Comparison of ENCODE assay signal across 9 cellular contexts in the genomic region with DNA sequence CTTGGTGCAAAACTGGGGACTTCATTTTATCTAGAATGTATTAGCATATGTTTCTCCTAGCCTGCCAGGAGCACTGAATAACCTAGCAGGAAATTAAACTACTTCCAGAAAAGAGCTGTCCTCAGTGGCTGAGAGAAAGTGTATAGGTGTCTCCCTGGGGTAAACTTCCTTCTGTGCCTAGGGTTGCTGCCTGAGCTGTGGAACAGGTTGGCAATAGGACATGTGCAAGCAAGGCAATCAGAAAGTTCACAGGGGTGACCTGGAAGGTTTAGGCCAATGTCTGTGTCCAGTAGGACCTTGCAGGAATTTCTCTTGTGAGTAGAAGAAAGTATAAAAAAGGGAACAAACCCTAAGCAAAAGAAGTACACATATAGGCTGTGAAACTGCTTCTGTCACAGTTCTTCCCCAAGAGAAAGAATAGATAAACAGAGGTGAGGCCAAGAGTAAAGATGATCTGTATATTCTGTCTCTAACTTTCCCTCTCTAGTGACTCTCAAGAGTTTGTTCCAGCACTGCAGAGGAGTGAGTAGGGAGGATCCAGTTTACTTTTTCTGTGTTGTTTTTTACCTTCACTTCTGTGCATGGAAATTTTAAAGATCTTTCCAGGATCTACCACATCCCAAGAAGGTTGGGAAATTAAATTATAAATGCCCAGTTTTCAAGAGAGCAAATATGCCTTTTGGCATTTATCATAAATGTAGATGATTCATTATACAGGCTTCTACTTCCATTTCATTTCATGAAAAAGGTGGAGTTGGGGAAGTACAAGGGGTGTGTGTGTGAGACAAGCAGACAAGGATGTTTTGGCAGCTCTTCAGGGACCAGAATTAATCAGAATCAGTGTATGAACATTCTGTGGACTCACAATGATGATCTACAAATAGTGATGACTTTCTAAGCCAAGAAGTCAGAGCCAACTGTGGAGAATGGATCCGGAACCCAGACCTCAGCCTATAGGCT.
DNase-seq lines count a peak whose midpoint lies in the region; ATAC-seq and TF ChIP-seq lines count a peak whose summit lies in the region.
"Had no signal": no experiment of that assay in that cellular context is flagged by ENCODE, and none has a peak within 500 bp of the region (broad histone marks: within the 10 kb centered on the region; RNA-seq: fewer than 3 reads in every experiment).

No MANE protein-coding gene starts in this region.

- H3K79me2 ChIP-seq in H9 (ENCODE audit: insufficient read depth, low read length), result peaks cover 6% of the 10 kb centered on the region; the same call in 1 of the 2 replicates

- H3K4ac ChIP-seq in H9 (ENCODE audit: low read depth, low read length), result no peak overlapping the region

- H4K8ac ChIP-seq in H9 (replicated peaks; ENCODE audit: insufficient read length, low read depth, low read length), result no peak overlapping the region

- H2AFZ ChIP-seq in H9 (ENCODE audit: low read length), result no peak overlapping the region

- H3K56ac ChIP-seq in H9 (ENCODE audit: insufficient read length, low read depth, low read length), result no peak overlapping the region

- H2BK5ac ChIP-seq in H9 (ENCODE audit: insufficient read length, low read length), result no peak overlapping the region

- H3K36me3 Mint-ChIP-seq in H9 (ENCODE audit: insufficient read depth in 1 of 3, low read depth in 3 of 3), result peaks cover 5 to 16% (median 10%) of the 10 kb centered on the region in 3 experiments; a peak in 5 of 7 replicates
- peaks cover 21% of the 10 kb centered on the region for H3K36me3 Mint-ChIP-seq in activated naive CD8-positive, alpha-beta T cell treated with anti-CD3 and anti-CD28 coated beads for 36 hours

- H3K4me1 Mint-ChIP-seq in H9, result peaks cover 35% of the 10 kb centered on the region in 2 experiments
- H3K4me1 Mint-ChIP-seq in activated naive CD8-positive, alpha-beta T cell treated with anti-CD3 and anti-CD28 coated beads for 36 hours, result peaks cover 85% of the 10 kb centered on the region

- no peak overlapping the region for H3K27ac ChIP-seq in H9 (ENCODE audit: insufficient read length, low read depth, low read length)
- no peak overlapping the region for H3K27ac ChIP-seq in ascending aorta

- H3K27ac Mint-ChIP-seq in H9, result peak overlapping the region in 1 of 3 experiments; percentile 10; a peak in 2 of 7 replicates
- peak overlapping the region; percentile 49 for H3K27ac Mint-ChIP-seq in activated naive CD8-positive, alpha-beta T cell treated with anti-CD3 and anti-CD28 coated beads for 36 hours

- H3K23me2 ChIP-seq in H9 (ENCODE audit: insufficient read length, low read depth, low read length, poor library complexity, severe bottlenecking), result no peaks in the 10 kb centered on the region

- no peaks in the 10 kb centered on the region; the same call in 1 of the 2 replicates for H3K4me1 ChIP-seq in H9 (ENCODE audit: insufficient read depth, low read length)
- peaks cover 2 to 11% of the 10 kb centered on the region in 2 donors for H3K4me1 ChIP-seq in ascending aorta

- H3K27me3 ChIP-seq in H9 (ENCODE audit: insufficient read depth, low read length) (no peaks in the 10 kb centered on the region), ascending aorta (no peaks in the 10 kb centered on the region)

- H3K36me3 ChIP-seq in ascending aorta, result peaks cover 0 to 4% of the 10 kb centered on the region in 2 donors

- H3T11ph ChIP-seq in H9 (ENCODE audit: low read length), result no peak overlapping the region

- no peak overlapping the region for H3K4me2 ChIP-seq in H9 (ENCODE audit: insufficient read depth, insufficient read length, low read length)

- H4K91ac ChIP-seq in H9 (ENCODE audit: insufficient read length, low read depth, low read length), result no peak overlapping the region

- no peak overlapping the region for H3K14ac ChIP-seq in H9 (ENCODE audit: insufficient read depth, low read length)

- peak overlapping the region in 1 of 2 experiments; percentile 25; a peak in 1 of 5 replicates for H3K4me3 Mint-ChIP-seq in H9
- H3K4me3 Mint-ChIP-seq in activated naive CD8-positive, alpha-beta T cell treated with anti-CD3 and anti-CD28 coated beads for 36 hours, result peak overlapping the region; percentile 0

- no peaks in the 10 kb centered on the region for H3K27me3 Mint-ChIP-seq in H9 (ENCODE audit: low read depth)
- H3K27me3 Mint-ChIP-seq in activated naive CD8-positive, alpha-beta T cell treated with anti-CD3 and anti-CD28 coated beads for 36 hours, result no peaks in the 10 kb centered on the region

- no peaks in the 10 kb centered on the region for H4K20me1 ChIP-seq in H9 (ENCODE audit: control insufficient read depth, insufficient read depth, insufficient read length)

- H4K5ac ChIP-seq in H9 (ENCODE audit: insufficient read length, low read depth, low read length), result no peak overlapping the region

- H3K9me3 ChIP-seq in H9 (ENCODE audit: control insufficient read depth, low read depth, low read length) (no peaks in the 10 kb centered on the region), ascending aorta (no peaks in the 10 kb centered on the region)

- no peak overlapping the region for H3K4me3 ChIP-seq in ascending aorta

- no peak overlapping the region for H2BK12ac ChIP-seq in H9 (ENCODE audit: insufficient read length, low read depth, low read length)

- no peak overlapping the region for H2BK15ac ChIP-seq in H9 (ENCODE audit: low read depth, low read length)

- peak overlapping the region; percentile 60 for H2BK20ac ChIP-seq in H9 (ENCODE audit: low read depth, low read length, poor library complexity, severe bottlenecking)

- DNase-seq in AG08396 (ENCODE audit: low spot score) (peak; percentile 24), H9 (no peak), iris pigment epithelial cell (ENCODE audit: low read depth) (peak; percentile 82), amniotic stem cell (lab: John Stamatoyannopoulos, UW) (no peak), NCI-H1436 treated with DMSO at 0.1 percent for 48 hours (lab: John Stamatoyannopoulos, UW) (no peak), ascending aorta (ENCODE audit: low spot score in 2 of 2) (no peak)
- DNase-seq in activated naive CD8-positive, alpha-beta T cell treated with anti-CD3 and anti-CD28 coated beads for 36 hours, result no peak
- DNase-seq: NCI-H510A treated with DMSO at 0.1 percent for 48 hours had no signal

- TF ChIP-seq CTCF in H9 (conservative IDR thresholded peaks at IDR 0.05), result no peak
- TF ChIP-seq CTCF in ascending aorta (IDR thresholded peaks at IDR 0.05), result no peak

- H3K79me1 ChIP-seq in H9 (ENCODE audit: insufficient read depth, low read depth, low read length, poor library complexity, severe bottlenecking), result peaks cover 9% of the 10 kb centered on the region

- no peak for ATAC-seq in HG03039 (IDR thresholded peaks at IDR 0.05; ENCODE audit: unreplicated experiment)

- H3K9me3 Mint-ChIP-seq in H9, result no peaks in the 10 kb centered on the region
- no peaks in the 10 kb centered on the region for H3K9me3 Mint-ChIP-seq in activated naive CD8-positive, alpha-beta T cell treated with anti-CD3 and anti-CD28 coated beads for 36 hours

- no CpG with 5 or more reads among the region's 1 CpG for WGBS in H9 (ENCODE audit: extremely low coverage, insufficient read length, low lambda C conversion rate)

- H3K18ac ChIP-seq in H9 (ENCODE audit: insufficient read length, low read depth, low read length), result no peak overlapping the region

- H2AK5ac ChIP-seq in H9 (ENCODE audit: insufficient read length, low read length), result no peak overlapping the region

- no peak overlapping the region for H3K23ac ChIP-seq in H9 (ENCODE audit: insufficient read length, low read depth, low read length)

- no peak overlapping the region for H3K9ac ChIP-seq in H9 (ENCODE audit: extremely low read depth, insufficient read length, low read length)

- intact Hi-C loops in ascending aorta (cut with DNase I), result no loop called here

- no peak overlapping the region for H2BK120ac ChIP-seq in H9 (ENCODE audit: low read depth, low read length, poor library complexity, severe bottlenecking)

Comparison
In these comparisons a context has a peak if more than half of its experiments do, and no peak if none do; other contexts are left out.
1. DNase-seq: peak in AG08396 (single experiment) and iris pigment epithelial cell (single experiment); none in H9 (single experiment), activated naive CD8-positive, alpha-beta T cell treated with anti-CD3 and anti-CD28 coated beads for 36 hours (single experiment), amniotic stem cell (single experiment), NCI-H1436 treated with DMSO at 0.1 percent for 48 hours (single experiment) and ascending aorta (0 of 2).